Comparison of ENCODE assay signal across 1 cellular context in the genomic region with DNA sequence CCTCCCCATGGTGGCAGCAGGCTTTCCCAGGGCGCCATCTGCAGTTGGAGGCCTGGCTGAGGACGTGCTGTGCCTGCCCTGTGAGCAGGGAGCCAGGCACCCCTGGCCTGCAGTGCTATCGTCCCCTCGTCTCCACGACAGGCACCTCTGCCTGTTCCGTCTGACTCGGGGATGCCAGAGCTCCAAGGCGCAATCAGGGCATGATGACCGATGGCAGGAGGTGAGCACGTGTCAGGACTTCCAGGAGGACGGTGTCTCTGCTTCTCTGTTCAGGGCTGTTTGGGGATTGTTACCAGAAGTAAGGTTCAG.
TF ChIP-seq lines count a peak whose summit lies in the region.

No MANE protein-coding gene starts in this region.

TF ChIP-seq in GM23338, 12 proteins besides CTCF, POLR2A, EP300 and RAD21 (continued from another document):
- TF ChIP-seq, protein P1, sequence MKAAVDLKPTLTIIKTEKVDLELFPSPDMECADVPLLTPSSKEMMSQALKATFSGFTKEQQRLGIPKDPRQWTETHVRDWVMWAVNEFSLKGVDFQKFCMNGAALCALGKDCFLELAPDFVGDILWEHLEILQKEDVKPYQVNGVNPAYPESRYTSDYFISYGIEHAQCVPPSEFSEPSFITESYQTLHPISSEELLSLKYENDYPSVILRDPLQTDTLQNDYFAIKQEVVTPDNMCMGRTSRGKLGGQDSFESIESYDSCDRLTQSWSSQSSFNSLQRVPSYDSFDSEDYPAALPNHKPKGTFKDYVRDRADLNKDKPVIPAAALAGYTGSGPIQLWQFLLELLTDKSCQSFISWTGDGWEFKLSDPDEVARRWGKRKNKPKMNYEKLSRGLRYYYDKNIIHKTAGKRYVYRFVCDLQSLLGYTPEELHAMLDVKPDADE (IDR thresholded peaks at IDR 0.05) = no peak
TF ChIP-seq in GM23338: peak in this region for 0.
